Comparison of ENCODE assay signal across 1 cellular context in genomic region chr17:76841776-76842405, GRCh38.
TF ChIP-seq lines count a peak whose summit lies in the region.

No MANE protein-coding gene starts in this region.

TF ChIP-seq in K562, 482 proteins besides CTCF, POLR2A, EP300 and RAD21 (continued from another document):
- TF ChIP-seq CREB1 (IDR thresholded peaks at IDR 0.05) = no peak
- no peak for TF ChIP-seq CREB1 (CRISPR knock-in tag; IDR thresholded peaks at IDR 0.05)
- 0 out of 2 replicates have a peak, but pooled peaks have one; percentile 5 for TF ChIP-seq MEF2A (IDR thresholded peaks at IDR 0.05; ENCODE audit: control insufficient read depth, low read depth, low read length)
- TF ChIP-seq MBD2 (IDR thresholded peaks at IDR 0.05; ENCODE audit: borderline replicate concordance, low read depth) = no peak
- TF ChIP-seq CREBBP (IDR thresholded peaks at IDR 0.05; ENCODE audit: low read depth, low read length) = no peak
- TF ChIP-seq FOXO4 (CRISPR knock-in tag; IDR thresholded peaks at IDR 0.05) = no peak
- TF ChIP-seq ZNF224 (CRISPR knock-in tag; IDR thresholded peaks at IDR 0.05) = no peak
- TF ChIP-seq TCF3 (CRISPR knock-in tag; IDR thresholded peaks at IDR 0.05) = peak; percentile 51
- TF ChIP-seq, protein P1, sequence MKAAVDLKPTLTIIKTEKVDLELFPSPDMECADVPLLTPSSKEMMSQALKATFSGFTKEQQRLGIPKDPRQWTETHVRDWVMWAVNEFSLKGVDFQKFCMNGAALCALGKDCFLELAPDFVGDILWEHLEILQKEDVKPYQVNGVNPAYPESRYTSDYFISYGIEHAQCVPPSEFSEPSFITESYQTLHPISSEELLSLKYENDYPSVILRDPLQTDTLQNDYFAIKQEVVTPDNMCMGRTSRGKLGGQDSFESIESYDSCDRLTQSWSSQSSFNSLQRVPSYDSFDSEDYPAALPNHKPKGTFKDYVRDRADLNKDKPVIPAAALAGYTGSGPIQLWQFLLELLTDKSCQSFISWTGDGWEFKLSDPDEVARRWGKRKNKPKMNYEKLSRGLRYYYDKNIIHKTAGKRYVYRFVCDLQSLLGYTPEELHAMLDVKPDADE (conservative IDR thresholded peaks at IDR 0.05; ENCODE audit: control insufficient read depth, low read depth, low read length) = no peak
- TF ChIP-seq BRD4 (IDR thresholded peaks at IDR 0.05) = no peak
- no peak for TF ChIP-seq PURB (CRISPR knock-in tag; IDR thresholded peaks at IDR 0.05; ENCODE audit: low read depth)
